In genomic region chr14:89641495-89642162, GRCh38 we compare ENCODE assay signal across 9 cellular contexts.
DNase-seq lines count a peak whose midpoint lies in the region; ATAC-seq, FAIRE-seq and TF ChIP-seq lines count a peak whose summit lies in the region.
"Had no signal": no experiment of that assay in that cellular context is flagged by ENCODE, and none has a peak within 500 bp of the region (broad histone marks: within the 10 kb centered on the region; RNA-seq: fewer than 3 reads in every experiment).

No MANE protein-coding gene starts in this region.

- no peaks in the 10 kb centered on the region for H3K27me3 ChIP-seq in right lobe of liver
- no peaks in the 10 kb centered on the region for H3K27me3 ChIP-seq in neural progenitor cell
- H3K27me3 ChIP-seq: gastroesophageal sphincter had no signal

- no peaks in the 10 kb centered on the region for H3F3A ChIP-seq in neural progenitor cell (ENCODE audit: low read depth)

- H3K4me3 Mint-ChIP-seq in neural progenitor cell, result no peak overlapping the region

- H3K27me3 Mint-ChIP-seq in neural progenitor cell (ENCODE audit: insufficient read depth, low read depth), result no peaks in the 10 kb centered on the region

- no peaks in the 10 kb centered on the region for H3K79me2 ChIP-seq in neural progenitor cell (ENCODE audit: low read depth)

- no peak for TF ChIP-seq CTCF in right lobe of liver (IDR thresholded peaks at IDR 0.05)
- no peak for TF ChIP-seq CTCF in neural progenitor cell (IDR thresholded peaks at IDR 0.05)
- TF ChIP-seq CTCF in kidney (IDR thresholded peaks at IDR 0.05; ENCODE audit: borderline replicate concordance, extremely low read depth, insufficient read depth), result no peak

- H3K27ac Mint-ChIP-seq in neural progenitor cell, result no peak overlapping the region

- no peaks in the 10 kb centered on the region for H3K9me3 Mint-ChIP-seq in neural progenitor cell

- no peak for FAIRE-seq in kidney (lab: Jason Lieb, UNC)

- peak overlapping the region in 2 of 3 donors; percentile 12 to 35 for H3K4me3 ChIP-seq in right lobe of liver
- no peak overlapping the region for H3K4me3 ChIP-seq in neural progenitor cell
- no peak overlapping the region for H3K4me3 ChIP-seq in kidney (ENCODE audit: low read length in 2 of 2)
- H3K4me3 ChIP-seq: gastroesophageal sphincter had no signal

- TF ChIP-seq POLR2A in right lobe of liver (IDR thresholded peaks at IDR 0.05), result no peak

- no peaks in the 10 kb centered on the region for H4K20me1 ChIP-seq in neural progenitor cell (ENCODE audit: low read depth)

- ATAC-seq in GM18858 (IDR thresholded peaks at IDR 0.05; ENCODE audit: unreplicated experiment), result peak; percentile 99
- peak; percentile 99 for ATAC-seq in GM21515 (IDR thresholded peaks at IDR 0.05; ENCODE audit: unreplicated experiment)
- peak; percentile 99 for ATAC-seq in HG03520 (IDR thresholded peaks at IDR 0.05; ENCODE audit: unreplicated experiment)
- ATAC-seq in right lobe of liver, result peak; percentile 92 to 98 (median 94)
- ATAC-seq: gastroesophageal sphincter had no signal

- H3K4me2 ChIP-seq in neural progenitor cell, result no peak overlapping the region

- peak overlapping the region; percentile 71 to 88 (median 73) for H3K27ac ChIP-seq in right lobe of liver
- no peak overlapping the region for H3K27ac ChIP-seq in neural progenitor cell
- H3K27ac ChIP-seq in kidney (ENCODE audit: low read depth in 2 of 2, low read length in 2 of 2), result no peak overlapping the region
- H3K27ac ChIP-seq: gastroesophageal sphincter had no signal

- H2AFZ ChIP-seq in neural progenitor cell (replicated peaks), result no peak overlapping the region

- intact Hi-C loops in right lobe of liver (cut with DNase I) (no loop called here), kidney (cut with DNase I) (no loop called here)

- WGBS in right lobe of liver (ENCODE audit: insufficient coverage, low coverage, low lambda C conversion rate, missing lambda C conversion rate), result 27% methylated on average over 8 of the region's 8 CpGs

- H3K9ac ChIP-seq in neural progenitor cell (no peak overlapping the region), kidney (ENCODE audit: low read length in 2 of 2) (no peak overlapping the region)

- no peaks in the 10 kb centered on the region for H3K36me3 Mint-ChIP-seq in neural progenitor cell

- DNase-seq in right lobe of liver, result no peak
- no peak for DNase-seq in NCI-H1930 (lab: John Stamatoyannopoulos, UW)
- DNase-seq in neural progenitor cell (ENCODE audit: low spot score), result no peak
- no peak for DNase-seq in HUDEP-2 (lab: John Stamatoyannopoulos, UW; ENCODE audit: unreplicated experiment in 76 of 76)
- DNase-seq in kidney, result no peak

- no peaks in the 10 kb centered on the region for H3K9me3 ChIP-seq in right lobe of liver
- no peaks in the 10 kb centered on the region for H3K9me3 ChIP-seq in neural progenitor cell (ENCODE audit: low read depth)
- no peaks in the 10 kb centered on the region for H3K9me3 ChIP-seq in kidney (ENCODE audit: control insufficient read depth in 1 of 2, low read length in 2 of 2)
- H3K9me3 ChIP-seq: gastroesophageal sphincter had no signal

- H3K36me3 ChIP-seq in right lobe of liver, result no peaks in the 10 kb centered on the region
- H3K36me3 ChIP-seq in neural progenitor cell, result no peaks in the 10 kb centered on the region
- H3K36me3 ChIP-seq in kidney (ENCODE audit: control insufficient read depth in 1 of 2, insufficient read depth in 2 of 2, low read length in 2 of 2), result no peaks in the 10 kb centered on the region
- H3K36me3 ChIP-seq: gastroesophageal sphincter had no signal

- no peaks in the 10 kb centered on the region for H3K4me1 Mint-ChIP-seq in neural progenitor cell

- H3K4me1 ChIP-seq in right lobe of liver (peaks cover 0 to 28% (median 3%) of the 10 kb centered on the region in 4 donors), neural progenitor cell (no peaks in the 10 kb centered on the region), kidney (ENCODE audit: control insufficient read depth in 1 of 2, insufficient read depth in 1 of 2, low read depth in 1 of 2, low read length in 2 of 2) (no peaks in the 10 kb centered on the region)
- H3K4me1 ChIP-seq: gastroesophageal sphincter had no signal

Comparison
In these comparisons a context has a peak if more than half of its experiments do, and no peak if none do; other contexts are left out.
1. H3K27ac ChIP-seq: peak in right lobe of liver (3 of 3); none in neural progenitor cell (single experiment) and kidney (0 of 2).
2. H3K4me3 ChIP-seq: peak in right lobe of liver (2 of 3); none in neural progenitor cell (single experiment) and kidney (0 of 2).
3. Peak in every context shown above with its lines, with median percentiles within 50 percentile points of each other: ATAC-seq.